Comparison of ENCODE assay signal across 1 cellular context in the genomic region with DNA sequence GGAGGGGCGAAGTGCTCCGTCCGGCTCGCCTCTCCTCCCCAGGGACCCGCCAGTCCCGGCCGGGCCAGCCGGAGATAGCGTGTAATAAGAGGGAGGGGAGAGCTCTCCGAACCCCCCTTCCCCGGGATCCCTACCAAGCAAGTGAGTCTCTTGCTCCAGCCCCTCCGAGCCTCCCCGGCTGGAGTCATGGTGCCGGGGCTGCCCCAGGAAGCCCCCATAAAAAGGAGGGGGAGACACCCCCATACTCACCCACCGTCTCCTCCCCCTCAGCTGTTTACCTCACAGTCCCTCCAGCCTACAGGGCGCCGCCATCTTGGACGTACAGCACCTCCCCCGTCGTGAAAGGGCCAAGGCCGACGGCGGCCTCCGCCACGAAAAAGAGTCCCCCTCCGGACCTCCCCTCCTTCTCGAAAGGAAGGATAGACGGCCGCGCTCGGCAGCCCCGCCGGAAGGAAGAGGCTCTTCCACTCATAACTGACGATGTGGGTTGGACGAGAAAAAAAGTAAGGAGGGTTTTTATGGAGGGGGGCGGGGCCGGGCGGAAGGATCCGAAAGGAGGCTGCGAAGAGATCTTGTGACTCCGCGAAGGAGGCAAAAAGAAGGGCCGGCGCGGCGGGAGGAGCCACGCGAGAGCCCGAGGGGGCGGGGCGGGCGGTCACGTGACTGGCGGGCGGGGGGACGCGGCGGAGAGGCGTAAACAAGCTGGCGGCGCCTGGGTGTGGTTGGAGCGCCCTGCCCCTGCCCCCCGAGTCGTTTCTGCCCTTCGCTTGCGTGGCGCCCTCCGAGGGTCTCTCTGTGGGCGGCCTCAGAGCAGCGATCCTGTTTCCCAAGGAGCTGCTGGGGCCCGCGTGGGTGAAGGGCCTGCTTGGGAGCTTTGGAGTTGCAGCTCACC.
A peak's percentile ranks its signal among the peaks of the same experiment; 100 is the strongest.
TF ChIP-seq lines count a peak whose summit lies in the region.

A gene (minus strand): TSS at position 323 of the 892 bp plus-strand sequence. CDS start 15,744 bp downstream, outside the sequence.

TF ChIP-seq in HepG2, 621 proteins besides CTCF, POLR2A, EP300 and RAD21 (continued from another document and continues in another):
- TF ChIP-seq, protein P1, sequence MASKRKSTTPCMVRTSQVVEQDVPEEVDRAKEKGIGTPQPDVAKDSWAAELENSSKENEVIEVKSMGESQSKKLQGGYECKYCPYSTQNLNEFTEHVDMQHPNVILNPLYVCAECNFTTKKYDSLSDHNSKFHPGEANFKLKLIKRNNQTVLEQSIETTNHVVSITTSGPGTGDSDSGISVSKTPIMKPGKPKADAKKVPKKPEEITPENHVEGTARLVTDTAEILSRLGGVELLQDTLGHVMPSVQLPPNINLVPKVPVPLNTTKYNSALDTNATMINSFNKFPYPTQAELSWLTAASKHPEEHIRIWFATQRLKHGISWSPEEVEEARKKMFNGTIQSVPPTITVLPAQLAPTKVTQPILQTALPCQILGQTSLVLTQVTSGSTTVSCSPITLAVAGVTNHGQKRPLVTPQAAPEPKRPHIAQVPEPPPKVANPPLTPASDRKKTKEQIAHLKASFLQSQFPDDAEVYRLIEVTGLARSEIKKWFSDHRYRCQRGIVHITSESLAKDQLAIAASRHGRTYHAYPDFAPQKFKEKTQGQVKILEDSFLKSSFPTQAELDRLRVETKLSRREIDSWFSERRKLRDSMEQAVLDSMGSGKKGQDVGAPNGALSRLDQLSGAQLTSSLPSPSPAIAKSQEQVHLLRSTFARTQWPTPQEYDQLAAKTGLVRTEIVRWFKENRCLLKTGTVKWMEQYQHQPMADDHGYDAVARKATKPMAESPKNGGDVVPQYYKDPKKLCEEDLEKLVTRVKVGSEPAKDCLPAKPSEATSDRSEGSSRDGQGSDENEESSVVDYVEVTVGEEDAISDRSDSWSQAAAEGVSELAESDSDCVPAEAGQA (IDR thresholded peaks at IDR 0.05; ENCODE audit: low read depth): peak; percentile 88
- TF ChIP-seq, protein P1 (CRISPR knock-in tag; IDR thresholded peaks at IDR 0.05; ENCODE audit: borderline replicate concordance): no peak
- TF ChIP-seq, protein P2, sequence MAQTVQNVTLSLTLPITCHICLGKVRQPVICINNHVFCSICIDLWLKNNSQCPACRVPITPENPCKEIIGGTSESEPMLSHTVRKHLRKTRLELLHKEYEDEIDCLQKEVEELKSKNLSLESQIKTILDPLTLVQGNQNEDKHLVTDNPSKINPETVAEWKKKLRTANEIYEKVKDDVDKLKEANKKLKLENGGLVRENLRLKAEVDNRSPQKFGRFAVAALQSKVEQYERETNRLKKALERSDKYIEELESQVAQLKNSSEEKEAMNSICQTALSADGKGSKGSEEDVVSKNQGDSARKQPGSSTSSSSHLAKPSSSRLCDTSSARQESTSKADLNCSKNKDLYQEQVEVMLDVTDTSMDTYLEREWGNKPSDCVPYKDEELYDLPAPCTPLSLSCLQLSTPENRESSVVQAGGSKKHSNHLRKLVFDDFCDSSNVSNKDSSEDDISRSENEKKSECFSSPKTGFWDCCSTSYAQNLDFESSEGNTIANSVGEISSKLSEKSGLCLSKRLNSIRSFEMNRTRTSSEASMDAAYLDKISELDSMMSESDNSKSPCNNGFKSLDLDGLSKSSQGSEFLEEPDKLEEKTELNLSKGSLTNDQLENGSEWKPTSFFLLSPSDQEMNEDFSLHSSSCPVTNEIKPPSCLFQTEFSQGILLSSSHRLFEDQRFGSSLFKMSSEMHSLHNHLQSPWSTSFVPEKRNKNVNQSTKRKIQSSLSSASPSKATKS (CRISPR knock-in tag; IDR thresholded peaks at IDR 0.05): no peak
- TF ChIP-seq HMG20B (CRISPR knock-in tag; conservative IDR thresholded peaks at IDR 0.05): peak; percentile 75; the same call in 1 of the 2 replicates
- TF ChIP-seq, protein P3, sequence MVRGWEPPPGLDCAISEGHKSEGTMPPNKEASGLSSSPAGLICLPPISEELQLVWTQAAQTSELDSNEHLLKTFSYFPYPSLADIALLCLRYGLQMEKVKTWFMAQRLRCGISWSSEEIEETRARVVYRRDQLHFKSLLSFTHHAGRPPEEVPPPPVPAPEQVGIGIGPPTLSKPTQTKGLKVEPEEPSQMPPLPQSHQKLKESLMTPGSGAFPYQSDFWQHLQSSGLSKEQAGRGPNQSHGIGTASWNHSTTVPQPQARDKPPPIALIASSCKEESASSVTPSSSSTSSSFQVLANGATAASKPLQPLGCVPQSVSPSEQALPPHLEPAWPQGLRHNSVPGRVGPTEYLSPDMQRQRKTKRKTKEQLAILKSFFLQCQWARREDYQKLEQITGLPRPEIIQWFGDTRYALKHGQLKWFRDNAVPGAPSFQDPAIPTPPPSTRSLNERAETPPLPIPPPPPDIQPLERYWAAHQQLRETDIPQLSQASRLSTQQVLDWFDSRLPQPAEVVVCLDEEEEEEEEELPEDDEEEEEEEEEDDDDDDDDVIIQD (CRISPR knock-in tag; IDR thresholded peaks at IDR 0.05; ENCODE audit: low read depth): 0 out of 2 replicates have a peak, but pooled peaks have one; percentile 21
- TF ChIP-seq, protein P4, sequence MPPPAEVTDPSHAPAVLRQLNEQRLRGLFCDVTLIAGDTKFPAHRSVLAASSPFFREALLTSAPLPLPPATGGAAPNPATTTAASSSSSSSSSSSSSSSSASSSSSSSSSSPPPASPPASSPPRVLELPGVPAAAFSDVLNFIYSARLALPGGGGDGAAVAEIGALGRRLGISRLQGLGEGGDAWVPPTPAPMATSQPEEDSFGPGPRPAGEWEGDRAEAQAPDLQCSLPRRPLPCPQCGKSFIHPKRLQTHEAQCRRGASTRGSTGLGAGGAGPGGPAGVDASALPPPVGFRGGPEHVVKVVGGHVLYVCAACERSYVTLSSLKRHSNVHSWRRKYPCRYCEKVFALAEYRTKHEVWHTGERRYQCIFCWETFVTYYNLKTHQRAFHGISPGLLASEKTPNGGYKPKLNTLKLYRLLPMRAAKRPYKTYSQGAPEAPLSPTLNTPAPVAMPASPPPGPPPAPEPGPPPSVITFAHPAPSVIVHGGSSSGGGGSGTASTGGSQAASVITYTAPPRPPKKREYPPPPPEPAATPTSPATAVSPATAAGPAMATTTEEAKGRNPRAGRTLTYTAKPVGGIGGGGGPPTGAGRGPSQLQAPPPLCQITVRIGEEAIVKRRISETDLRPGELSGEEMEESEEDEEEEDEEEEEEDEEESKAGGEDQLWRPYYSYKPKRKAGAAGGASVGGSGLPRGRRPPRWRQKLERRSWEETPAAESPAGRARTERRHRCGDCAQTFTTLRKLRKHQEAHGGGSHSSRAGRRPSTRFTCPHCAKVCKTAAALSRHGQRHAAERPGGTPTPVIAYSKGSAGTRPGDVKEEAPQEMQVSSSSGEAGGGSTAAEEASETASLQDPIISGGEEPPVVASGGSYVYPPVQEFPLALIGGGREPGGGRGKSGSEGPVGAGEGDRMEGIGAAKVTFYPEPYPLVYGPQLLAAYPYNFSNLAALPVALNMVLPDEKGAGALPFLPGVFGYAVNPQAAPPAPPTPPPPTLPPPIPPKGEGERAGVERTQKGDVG (CRISPR knock-in tag; IDR thresholded peaks at IDR 0.05; ENCODE audit: borderline replicate concordance): 0 out of 2 replicates have a peak, but pooled peaks have one; percentile 45
- peak; percentile 46; the same call in 1 of the 2 replicates for TF ChIP-seq CCDC6 (CRISPR knock-in tag; IDR thresholded peaks at IDR 0.05)
- TF ChIP-seq ZNF557 (CRISPR knock-in tag; IDR thresholded peaks at IDR 0.05): peak; percentile 50; the same call in 1 of the 2 replicates
- peak; percentile 96 for TF ChIP-seq RBM39 (IDR thresholded peaks at IDR 0.05; ENCODE audit: low read depth, low read length, poor library complexity, severe bottlenecking)
- TF ChIP-seq NR2F6 (IDR thresholded peaks at IDR 0.05): 0 out of 2 replicates have a peak, but pooled peaks have one; percentile 20
- peak; percentile 63 for TF ChIP-seq NR2F6 (CRISPR knock-in tag; IDR thresholded peaks at IDR 0.05)
- TF ChIP-seq CENPT (CRISPR knock-in tag; IDR thresholded peaks at IDR 0.05; ENCODE audit: low read depth): no peak
- no peak for TF ChIP-seq HOXA9 (CRISPR knock-in tag; IDR thresholded peaks at IDR 0.05; ENCODE audit: borderline replicate concordance)
- TF ChIP-seq THAP11 (CRISPR knock-in tag; IDR thresholded peaks at IDR 0.05): peak; percentile 86
- TF ChIP-seq ZNF841 (CRISPR knock-in tag; IDR thresholded peaks at IDR 0.05; ENCODE audit: borderline replicate concordance): no peak
- TF ChIP-seq MATR3 (CRISPR knock-in tag; IDR thresholded peaks at IDR 0.05): no peak
- TF ChIP-seq, protein P5, sequence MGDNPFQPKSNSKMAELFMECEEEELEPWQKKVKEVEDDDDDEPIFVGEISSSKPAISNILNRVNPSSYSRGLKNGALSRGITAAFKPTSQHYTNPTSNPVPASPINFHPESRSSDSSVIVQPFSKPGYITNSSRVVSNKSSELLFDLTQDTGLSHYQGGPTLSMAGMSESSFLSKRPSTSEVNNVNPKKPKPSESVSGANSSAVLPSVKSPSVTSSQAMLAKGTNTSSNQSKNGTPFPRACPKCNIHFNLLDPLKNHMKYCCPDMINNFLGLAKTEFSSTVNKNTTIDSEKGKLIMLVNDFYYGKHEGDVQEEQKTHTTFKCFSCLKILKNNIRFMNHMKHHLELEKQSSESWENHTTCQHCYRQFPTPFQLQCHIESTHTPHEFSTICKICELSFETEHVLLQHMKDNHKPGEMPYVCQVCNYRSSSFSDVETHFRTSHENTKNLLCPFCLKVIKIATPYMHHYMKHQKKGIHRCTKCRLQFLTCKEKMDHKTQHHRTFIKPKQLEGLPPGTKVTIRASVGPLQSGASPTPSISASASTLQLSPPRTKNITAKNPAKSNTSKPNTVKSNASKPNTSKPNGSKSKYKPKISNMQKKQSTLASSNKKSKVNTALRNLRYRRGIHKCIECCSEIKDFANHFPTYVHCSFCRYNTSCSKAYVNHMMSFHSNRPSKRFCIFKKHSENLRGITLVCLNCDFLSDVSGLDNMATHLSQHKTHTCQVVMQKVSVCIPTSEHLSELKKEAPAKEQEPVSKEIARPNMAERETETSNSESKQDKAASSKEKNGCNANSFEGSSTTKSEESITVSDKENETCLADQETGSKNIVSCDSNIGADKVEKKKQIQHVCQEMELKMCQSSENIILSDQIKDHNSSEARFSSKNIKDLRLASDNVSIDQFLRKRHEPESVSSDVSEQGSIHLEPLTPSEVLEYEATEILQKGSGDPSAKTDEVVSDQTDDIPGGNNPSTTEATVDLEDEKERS (CRISPR knock-in tag; IDR thresholded peaks at IDR 0.05): no peak
- peak; percentile 55; the same call in 1 of the 2 replicates for TF ChIP-seq PAX8 (CRISPR knock-in tag; IDR thresholded peaks at IDR 0.05; ENCODE audit: borderline replicate concordance)
- peak; percentile 44; the same call in 1 of the 2 replicates for TF ChIP-seq ZNF616 (CRISPR knock-in tag; IDR thresholded peaks at IDR 0.05; ENCODE audit: low read depth)
- no peak for TF ChIP-seq ZNF33A (CRISPR knock-in tag; IDR thresholded peaks at IDR 0.05; ENCODE audit: borderline replicate concordance)
- TF ChIP-seq TOE1 (CRISPR knock-in tag; IDR thresholded peaks at IDR 0.05): no peak
- TF ChIP-seq MTF1 (CRISPR knock-in tag; IDR thresholded peaks at IDR 0.05): no peak
- no peak for TF ChIP-seq KDM4B (CRISPR knock-in tag; IDR thresholded peaks at IDR 0.05)
- peak; percentile 34; the same call in 1 of the 2 replicates for TF ChIP-seq HES4 (CRISPR knock-in tag; IDR thresholded peaks at IDR 0.05; ENCODE audit: borderline replicate concordance)
- no peak for TF ChIP-seq ZNF17 (CRISPR knock-in tag; IDR thresholded peaks at IDR 0.05)
- no peak for TF ChIP-seq ZNF251 (CRISPR knock-in tag; IDR thresholded peaks at IDR 0.05)
- TF ChIP-seq, protein P6, sequence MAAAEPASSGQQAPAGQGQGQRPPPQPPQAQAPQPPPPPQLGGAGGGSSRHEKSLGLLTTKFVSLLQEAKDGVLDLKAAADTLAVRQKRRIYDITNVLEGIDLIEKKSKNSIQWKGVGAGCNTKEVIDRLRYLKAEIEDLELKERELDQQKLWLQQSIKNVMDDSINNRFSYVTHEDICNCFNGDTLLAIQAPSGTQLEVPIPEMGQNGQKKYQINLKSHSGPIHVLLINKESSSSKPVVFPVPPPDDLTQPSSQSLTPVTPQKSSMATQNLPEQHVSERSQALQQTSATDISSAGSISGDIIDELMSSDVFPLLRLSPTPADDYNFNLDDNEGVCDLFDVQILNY (CRISPR knock-in tag; conservative IDR thresholded peaks at IDR 0.05): no peak
- peak; percentile 43; the same call in 1 of the 2 replicates for TF ChIP-seq MEF2D (CRISPR knock-in tag; IDR thresholded peaks at IDR 0.05)
- TF ChIP-seq ZNF44 (CRISPR knock-in tag; IDR thresholded peaks at IDR 0.05): peak; percentile 32; the same call in 1 of the 2 replicates
- no peak for TF ChIP-seq GTF2F1 (IDR thresholded peaks at IDR 0.05; ENCODE audit: low read length)
- TF ChIP-seq ZNF670 (CRISPR knock-in tag; IDR thresholded peaks at IDR 0.05; ENCODE audit: borderline replicate concordance): peak; percentile 84; the same call in 1 of the 2 replicates
- no peak for TF ChIP-seq SOX13 (IDR thresholded peaks at IDR 0.05)
- TF ChIP-seq SOX13 (CRISPR knock-in tag; conservative IDR thresholded peaks at IDR 0.05 in 1 of 2, IDR thresholded peaks at IDR 0.05 in 1 of 2): no peak
- peak; percentile 81; the same call in 1 of the 2 replicates for TF ChIP-seq KDM5B (CRISPR knock-in tag; IDR thresholded peaks at IDR 0.05; ENCODE audit: borderline replicate concordance)
- no peak for TF ChIP-seq ZSCAN22 (CRISPR knock-in tag; IDR thresholded peaks at IDR 0.05)
- TF ChIP-seq CREM (IDR thresholded peaks at IDR 0.05): peak; percentile 88
- TF ChIP-seq CREM (CRISPR knock-in tag; IDR thresholded peaks at IDR 0.05): peak; percentile 55; the same call in 1 of the 2 replicates
- no peak for TF ChIP-seq NFKBIZ (CRISPR knock-in tag; IDR thresholded peaks at IDR 0.05)
- no peak for TF ChIP-seq ZNF577 (CRISPR knock-in tag; IDR thresholded peaks at IDR 0.05; ENCODE audit: borderline replicate concordance, low read depth)
- TF ChIP-seq BRCA1 (CRISPR knock-in tag; IDR thresholded peaks at IDR 0.05): no peak
- TF ChIP-seq PTBP1 (IDR thresholded peaks at IDR 0.05; ENCODE audit: low read depth, low read length, poor library complexity, severe bottlenecking): peak; percentile 84
- TF ChIP-seq ZNF274 (CRISPR knock-in tag; IDR thresholded peaks at IDR 0.05): peak; percentile 73
